16 cellular contexts compared by ENCODE assay signal in genomic region chr11:35639591-35640179, GRCh38. TPM values are rescaled to one million over a fixed set of nuclear protein-coding genes. Genes with fewer than 3 reads are reported as not detected.
"Had no signal": no experiment of that assay in that cellular context is flagged by ENCODE, and none has a peak within 500 bp of the region (broad histone marks: within the 10 kb centered on the region; RNA-seq: fewer than 3 reads in every experiment).

No MANE protein-coding gene starts in this region.

- H3K4me1 Mint-ChIP-seq: activated naive CD8-positive, alpha-beta T cell treated with anti-CD3 and anti-CD28 coated beads, Interleukin-2, amount 50 U/mL, for 24 hours; activated T-helper 17 cell treated with anti-CD3 and anti-CD28 coated beads, Interleukin-2, amount 50 U/mL, for 72 hours; memory B cell; natural killer cell had no signal

- H3K36me3 Mint-ChIP-seq: memory B cell, natural killer cell had no signal

- H3K27me3 ChIP-seq: right lobe of liver had no signal

- H3K27ac Mint-ChIP-seq: activated naive CD4-positive, alpha-beta T cell treated with anti-CD3 and anti-CD28 coated beads for 36 hours; activated naive CD8-positive, alpha-beta T cell treated with anti-CD3 and anti-CD28 coated beads, Interleukin-2, amount 50 U/mL, for 24 hours; activated T-helper 17 cell treated with anti-CD3 and anti-CD28 coated beads, Interleukin-2, amount 50 U/mL, for 72 hours; endodermal cell; memory B cell; natural killer cell; T-helper 2 cell treated with Interferon-gamma antibody and Interleukin-4, amounts not matched to agents 5 μg/mL and 100 μg/mL, for 36 hours had no signal

- H3K9me3 ChIP-seq: left ventricle myocardium inferior, right lobe of liver had no signal

- H3K4me3 Mint-ChIP-seq: activated naive CD4-positive, alpha-beta T cell treated with anti-CD3 and anti-CD28 coated beads for 36 hours; activated naive CD8-positive, alpha-beta T cell treated with anti-CD3 and anti-CD28 coated beads, Interleukin-2, amount 50 U/mL, for 24 hours; activated T-helper 17 cell treated with anti-CD3 and anti-CD28 coated beads, Interleukin-2, amount 50 U/mL, for 72 hours; endodermal cell; memory B cell; natural killer cell; T-helper 2 cell treated with Interferon-gamma antibody and Interleukin-4, amounts not matched to agents 5 μg/mL and 100 μg/mL, for 36 hours had no signal

- H3K27ac ChIP-seq: cardiac muscle cell, left ventricle myocardium inferior, right lobe of liver had no signal

- H3K4me3 ChIP-seq: cardiac muscle cell, left ventricle myocardium inferior, right lobe of liver, smooth muscle cell had no signal

- DNase-seq: activated CD4-positive, alpha-beta T cell treated with anti-CD3 and anti-CD28 coated beads, Interleukin-2, amount 50 U/mL, for 4 hours; activated CD4-positive, CD25-positive, alpha-beta regulatory T cell treated with anti-CD3 and anti-CD28 coated beads, Interleukin-2, amount 50 U/mL, for 72 hours; activated naive CD4-positive, alpha-beta T cell treated with anti-CD3 and anti-CD28 coated beads for 36 hours; activated naive CD8-positive, alpha-beta T cell treated with anti-CD3 and anti-CD28 coated beads, Interleukin-2, amount 50 U/mL, for 24 hours; endodermal cell; erythroblast; kidney; left ventricle myocardium inferior; natural killer cell; right lobe of liver; stimulated activated naive CD8-positive, alpha-beta T cell treated with anti-CD3 and anti-CD28 coated beads, Interleukin-15, Interleukin-2, amounts not matched to agents 100 U/mL and 50 U/mL, for 24 hours had no signal

- H3K4me1 ChIP-seq: left ventricle myocardium inferior, right lobe of liver had no signal

- H3K9me3 Mint-ChIP-seq: activated naive CD4-positive, alpha-beta T cell treated with anti-CD3 and anti-CD28 coated beads for 36 hours; activated naive CD8-positive, alpha-beta T cell treated with anti-CD3 and anti-CD28 coated beads, Interleukin-2, amount 50 U/mL, for 24 hours; activated T-helper 17 cell treated with anti-CD3 and anti-CD28 coated beads, Interleukin-2, amount 50 U/mL, for 72 hours; endodermal cell; memory B cell; natural killer cell; T-helper 2 cell treated with Interferon-gamma antibody and Interleukin-4, amounts not matched to agents 5 μg/mL and 100 μg/mL, for 36 hours had no signal

- H3K36me3 ChIP-seq: cardiac muscle cell, left ventricle myocardium inferior, right lobe of liver had no signal

RNA-seq across cellular contexts. Expression of gene FJX1, which starts 21.4 kb away (rescaled TPM):
- total RNA-seq: natural killer cell had no signal
